ENCODE assay signal across 8 cellular contexts in genomic region chr19:46639356-46640061, GRCh38. TPM values are rescaled to one million over a fixed set of nuclear protein-coding genes. Genes with fewer than 3 reads are reported as not detected.
DNase-seq lines count a peak whose midpoint lies in the region; ATAC-seq and TF ChIP-seq lines count a peak whose summit lies in the region.

No MANE protein-coding gene starts in this region.

- no peaks in the 10 kb centered on the region for H3K79me2 ChIP-seq in smooth muscle cell (ENCODE audit: low read depth)

- no peaks in the 10 kb centered on the region for H4K20me1 ChIP-seq in smooth muscle cell (ENCODE audit: low read depth)

- no peak for ATAC-seq in activated naive CD8-positive, alpha-beta T cell treated with anti-CD3 and anti-CD28 coated beads, Interleukin-2, amount 10 ng/mL, durations not matched to agents 7 days and 5 days (ENCODE audit: low read depth)
- ATAC-seq in HG03045 (IDR thresholded peaks at IDR 0.05; ENCODE audit: unreplicated experiment): no peak

- H3K9ac ChIP-seq in HUES6 (ENCODE audit: low read length): peak overlapping the region; percentile 51
- H3K9ac ChIP-seq in iPS-15b (ENCODE audit: low read depth, low read length): no peak overlapping the region
- H3K9ac ChIP-seq in smooth muscle cell (ENCODE audit: low read depth): no peak overlapping the region

- H3K27me3 ChIP-seq in HUES6 (ENCODE audit: control insufficient read depth, insufficient read depth, low read length): peaks cover 60% of the 10 kb centered on the region
- H3K27me3 ChIP-seq in iPS-15b (ENCODE audit: control insufficient read depth, insufficient read depth, low read length): peaks cover 51% of the 10 kb centered on the region
- H3K27me3 ChIP-seq in smooth muscle cell (ENCODE audit: low read depth): peaks cover 11% of the 10 kb centered on the region

- H3K27ac ChIP-seq in HUES6 (ENCODE audit: low read depth, low read length): peak overlapping the region; percentile 31; the same call in 1 of the 2 replicates
- peak overlapping the region; percentile 61 for H3K27ac ChIP-seq in smooth muscle cell (ENCODE audit: low read depth)

- H3K36me3 Mint-ChIP-seq in activated naive CD8-positive, alpha-beta T cell treated with anti-CD3 and anti-CD28 coated beads, Interleukin-2, amount 10 ng/mL, durations not matched to agents 7 days and 5 days: no peaks in the 10 kb centered on the region

- H3F3A ChIP-seq in smooth muscle cell (ENCODE audit: low read depth): peaks cover 12% of the 10 kb centered on the region

- H3K4me3 ChIP-seq in HUES6 (ENCODE audit: low read depth, low read length) (peak overlapping the region; percentile 72), iPS-15b (ENCODE audit: low read depth, low read length) (peak overlapping the region; percentile 92), smooth muscle cell (peak overlapping the region; percentile 60)

- H3K9me3 ChIP-seq in HUES6 (ENCODE audit: control insufficient read depth, insufficient read depth, low read depth, low read length): no peaks in the 10 kb centered on the region
- H3K9me3 ChIP-seq in iPS-15b (ENCODE audit: control insufficient read depth, insufficient read depth, low read length): no peaks in the 10 kb centered on the region
- H3K9me3 ChIP-seq in smooth muscle cell (replicated peaks; ENCODE audit: low read depth): no peaks in the 10 kb centered on the region

- H3K27me3 Mint-ChIP-seq in activated naive CD8-positive, alpha-beta T cell treated with anti-CD3 and anti-CD28 coated beads, Interleukin-2, amount 10 ng/mL, durations not matched to agents 7 days and 5 days: peaks cover 7% of the 10 kb centered on the region

- no peak for TF ChIP-seq CTCF in smooth muscle cell (IDR thresholded peaks at IDR 0.05; ENCODE audit: borderline replicate concordance, insufficient read depth, poor library complexity, severe bottlenecking)

- 2% methylated on average over 41 of the region's 44 CpGs for WGBS in smooth muscle cell (ENCODE audit: low lambda C conversion rate)

- H3K4me1 Mint-ChIP-seq in activated naive CD8-positive, alpha-beta T cell treated with anti-CD3 and anti-CD28 coated beads, Interleukin-2, amount 10 ng/mL, durations not matched to agents 7 days and 5 days: peaks cover 4% of the 10 kb centered on the region

- peak overlapping the region; percentile 38 for H3K27ac Mint-ChIP-seq in activated naive CD8-positive, alpha-beta T cell treated with anti-CD3 and anti-CD28 coated beads, Interleukin-2, amount 10 ng/mL, durations not matched to agents 7 days and 5 days

- no peaks in the 10 kb centered on the region for H3K9me3 Mint-ChIP-seq in activated naive CD8-positive, alpha-beta T cell treated with anti-CD3 and anti-CD28 coated beads, Interleukin-2, amount 10 ng/mL, durations not matched to agents 7 days and 5 days

- H3K4me1 ChIP-seq in HUES6 (ENCODE audit: control insufficient read depth, insufficient read depth, low read length) (peaks cover 18% of the 10 kb centered on the region), iPS-15b (ENCODE audit: control insufficient read depth, insufficient read depth, low read length) (peaks cover 8% of the 10 kb centered on the region), smooth muscle cell (ENCODE audit: low read depth) (no peaks in the 10 kb centered on the region)

- peak overlapping the region; percentile 85 for H3K4me2 ChIP-seq in smooth muscle cell

- H2AFZ ChIP-seq in smooth muscle cell (ENCODE audit: low read depth): peak overlapping the region; percentile 88

- POLR2A ChIA-PET in activated naive CD8-positive, alpha-beta T cell treated with anti-CD3 and anti-CD28 coated beads, Interleukin-2, amount 10 ng/mL, durations not matched to agents 7 days and 5 days (lab: Charles Lee): interaction anchor here (0.9 kb wide), 1 partner anchor 21 kb away, joined by 3 read pairs; no protein-coding TSS in a partner anchor

- H3K4me3 Mint-ChIP-seq in activated naive CD8-positive, alpha-beta T cell treated with anti-CD3 and anti-CD28 coated beads, Interleukin-2, amount 10 ng/mL, durations not matched to agents 7 days and 5 days: no peak overlapping the region

- H3K36me3 ChIP-seq in HUES6 (ENCODE audit: control insufficient read depth, insufficient read depth, low read length) (no peaks in the 10 kb centered on the region), iPS-15b (ENCODE audit: control insufficient read depth, insufficient read depth, low read length) (no peaks in the 10 kb centered on the region), smooth muscle cell (ENCODE audit: low read depth) (no peaks in the 10 kb centered on the region)

- peak; percentile 72 for DNase-seq in EL
- DNase-seq in activated naive CD8-positive, alpha-beta T cell treated with anti-CD3 and anti-CD28 coated beads, Interleukin-2, amount 10 ng/mL, durations not matched to agents 7 days and 5 days: peak; percentile 61
- DNase-seq in smooth muscle cell (lab: John Stamatoyannopoulos, UW; ENCODE audit: unreplicated experiment): peak; percentile 65
- no peak for DNase-seq in NCI-H2029 (lab: John Stamatoyannopoulos, UW)
- no peak for DNase-seq in hippocampal formation (lab: John Stamatoyannopoulos, UW)

RNA-seq across cellular contexts. Expression of gene GNG8, which starts 3.5 kb away (rescaled TPM):
- total RNA-seq in activated naive CD8-positive, alpha-beta T cell treated with anti-CD3 and anti-CD28 coated beads, Interleukin-2, amount 10 ng/mL, durations not matched to agents 7 days and 5 days: 1 to 10 TPM in 1 of 2 experiments, not detected in 1; 2.4 TPM
- total RNA-seq in smooth muscle cell: not detected in 2 replicates
- 3.3 TPM in 1 of 2 replicates, not detected in the other for polyA plus RNA-seq in smooth muscle cell

RNA-seq across cellular contexts. Expression of gene PTGIR, which starts 14.6 kb away (rescaled TPM):
- 1 to 10 TPM; 8.0 to 8.5 TPM for total RNA-seq in activated naive CD8-positive, alpha-beta T cell treated with anti-CD3 and anti-CD28 coated beads, Interleukin-2, amount 10 ng/mL, durations not matched to agents 7 days and 5 days
- 0.09 and 2.3 TPM in 2 replicates for total RNA-seq in smooth muscle cell
- 0.81 and 1.3 TPM in 2 replicates for polyA plus RNA-seq in smooth muscle cell

RNA-seq across cellular contexts. Expression of gene DACT3, which starts 21.5 kb away (rescaled TPM):
- under 1 TPM; 0.42 to 0.48 TPM for total RNA-seq in activated naive CD8-positive, alpha-beta T cell treated with anti-CD3 and anti-CD28 coated beads, Interleukin-2, amount 10 ng/mL, durations not matched to agents 7 days and 5 days
- total RNA-seq in smooth muscle cell: 6.2 and 12.3 TPM in 2 replicates
- 19.1 and 22.7 TPM in 2 replicates for polyA plus RNA-seq in smooth muscle cell

RNA-seq across cellular contexts. Expression of gene CALM3, which starts 38.4 kb away (rescaled TPM):
- 100 to 1,000 TPM; 485 to 503 TPM for total RNA-seq in activated naive CD8-positive, alpha-beta T cell treated with anti-CD3 and anti-CD28 coated beads, Interleukin-2, amount 10 ng/mL, durations not matched to agents 7 days and 5 days
- total RNA-seq in smooth muscle cell: 152 and 172 TPM in 2 replicates
- polyA plus RNA-seq in smooth muscle cell: 165 and 183 TPM in 2 replicates

Comparison
In these comparisons a context has a peak if more than half of its experiments do, and no peak if none do; other contexts are left out.
1. DNase-seq: peak in EL (single experiment), activated naive CD8-positive, alpha-beta T cell treated with anti-CD3 and anti-CD28 coated beads, Interleukin-2, amount 10 ng/mL, durations not matched to agents 7 days and 5 days (single experiment) and smooth muscle cell (single experiment); none in NCI-H2029 (single experiment) and hippocampal formation (0 of 2).
2. Peak in every context shown above with its lines, with median percentiles within 50 percentile points of each other: H3K4me3 ChIP-seq.